In the genomic region with DNA sequence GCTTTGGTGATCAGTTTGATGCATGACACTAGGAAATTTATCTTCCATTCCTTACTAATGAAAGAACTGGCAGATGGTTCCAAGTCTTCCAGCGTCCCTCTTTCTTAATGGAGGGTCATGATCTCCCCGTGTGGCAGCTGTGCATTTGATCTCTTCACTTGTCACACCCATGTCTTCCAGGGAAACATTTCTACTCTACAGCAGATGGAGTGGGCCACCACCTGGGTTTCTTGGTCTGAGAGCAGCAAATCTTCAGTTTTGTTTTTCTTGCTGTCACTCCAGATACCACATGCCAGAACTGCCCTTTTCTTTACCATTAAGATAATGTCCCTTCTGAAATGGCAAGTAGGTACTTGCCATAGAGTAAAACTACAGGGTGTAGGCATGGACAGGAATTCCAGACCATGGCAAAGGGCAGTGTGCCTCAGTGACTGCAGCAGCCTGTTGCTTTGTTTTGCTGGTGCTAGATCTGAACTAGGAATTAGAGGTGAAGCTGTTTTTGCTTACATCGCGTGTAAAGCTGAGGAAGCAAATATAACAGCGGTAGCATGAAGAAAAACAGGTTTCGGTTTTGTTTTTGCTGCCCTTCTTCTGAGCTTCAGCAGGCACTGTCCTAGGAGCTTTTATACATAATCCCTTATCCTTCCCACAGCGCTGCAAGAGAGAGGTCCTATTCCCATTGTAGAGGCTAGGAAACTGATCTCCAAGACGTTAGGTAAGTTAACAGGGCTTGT, we compare ENCODE assay signal across 2 cellular contexts.
TF ChIP-seq lines count a peak whose summit lies in the region.

No MANE protein-coding gene starts in this region.

TF ChIP-seq in liver, 16 proteins besides CTCF, POLR2A, EP300 and RAD21:
- TF ChIP-seq, protein P1, sequence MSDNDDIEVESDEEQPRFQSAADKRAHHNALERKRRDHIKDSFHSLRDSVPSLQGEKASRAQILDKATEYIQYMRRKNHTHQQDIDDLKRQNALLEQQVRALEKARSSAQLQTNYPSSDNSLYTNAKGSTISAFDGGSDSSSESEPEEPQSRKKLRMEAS (IDR thresholded peaks at IDR 0.05): no peak
- TF ChIP-seq FOXA1 (IDR thresholded peaks at IDR 0.05): no peak
- TF ChIP-seq, protein P2, sequence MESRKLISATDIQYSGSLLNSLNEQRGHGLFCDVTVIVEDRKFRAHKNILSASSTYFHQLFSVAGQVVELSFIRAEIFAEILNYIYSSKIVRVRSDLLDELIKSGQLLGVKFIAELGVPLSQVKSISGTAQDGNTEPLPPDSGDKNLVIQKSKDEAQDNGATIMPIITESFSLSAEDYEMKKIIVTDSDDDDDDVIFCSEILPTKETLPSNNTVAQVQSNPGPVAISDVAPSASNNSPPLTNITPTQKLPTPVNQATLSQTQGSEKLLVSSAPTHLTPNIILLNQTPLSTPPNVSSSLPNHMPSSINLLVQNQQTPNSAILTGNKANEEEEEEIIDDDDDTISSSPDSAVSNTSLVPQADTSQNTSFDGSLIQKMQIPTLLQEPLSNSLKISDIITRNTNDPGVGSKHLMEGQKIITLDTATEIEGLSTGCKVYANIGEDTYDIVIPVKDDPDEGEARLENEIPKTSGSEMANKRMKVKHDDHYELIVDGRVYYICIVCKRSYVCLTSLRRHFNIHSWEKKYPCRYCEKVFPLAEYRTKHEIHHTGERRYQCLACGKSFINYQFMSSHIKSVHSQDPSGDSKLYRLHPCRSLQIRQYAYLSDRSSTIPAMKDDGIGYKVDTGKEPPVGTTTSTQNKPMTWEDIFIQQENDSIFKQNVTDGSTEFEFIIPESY (IDR thresholded peaks at IDR 0.05): no peak
- no peak for TF ChIP-seq JUND (IDR thresholded peaks at IDR 0.05)
- TF ChIP-seq SP1 (IDR thresholded peaks at IDR 0.05): no peak
- TF ChIP-seq NR2F2 (IDR thresholded peaks at IDR 0.05): no peak
- TF ChIP-seq RXRA (IDR thresholded peaks at IDR 0.05): no peak
- no peak for TF ChIP-seq TAF1 (conservative IDR thresholded peaks at IDR 0.05)
- no peak for TF ChIP-seq FOXA2 (IDR thresholded peaks at IDR 0.05)
- TF ChIP-seq, protein P3, sequence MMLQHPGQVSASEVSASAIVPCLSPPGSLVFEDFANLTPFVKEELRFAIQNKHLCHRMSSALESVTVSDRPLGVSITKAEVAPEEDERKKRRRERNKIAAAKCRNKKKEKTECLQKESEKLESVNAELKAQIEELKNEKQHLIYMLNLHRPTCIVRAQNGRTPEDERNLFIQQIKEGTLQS (IDR thresholded peaks at IDR 0.05): no peak
- no peak for TF ChIP-seq EGR1 (IDR thresholded peaks at IDR 0.05; ENCODE audit: low read depth in 2 of 2)
- TF ChIP-seq GABPA (IDR thresholded peaks at IDR 0.05 in 1 of 2, conservative IDR thresholded peaks at IDR 0.05 in 1 of 2): no peak
- TF ChIP-seq, protein P4, sequence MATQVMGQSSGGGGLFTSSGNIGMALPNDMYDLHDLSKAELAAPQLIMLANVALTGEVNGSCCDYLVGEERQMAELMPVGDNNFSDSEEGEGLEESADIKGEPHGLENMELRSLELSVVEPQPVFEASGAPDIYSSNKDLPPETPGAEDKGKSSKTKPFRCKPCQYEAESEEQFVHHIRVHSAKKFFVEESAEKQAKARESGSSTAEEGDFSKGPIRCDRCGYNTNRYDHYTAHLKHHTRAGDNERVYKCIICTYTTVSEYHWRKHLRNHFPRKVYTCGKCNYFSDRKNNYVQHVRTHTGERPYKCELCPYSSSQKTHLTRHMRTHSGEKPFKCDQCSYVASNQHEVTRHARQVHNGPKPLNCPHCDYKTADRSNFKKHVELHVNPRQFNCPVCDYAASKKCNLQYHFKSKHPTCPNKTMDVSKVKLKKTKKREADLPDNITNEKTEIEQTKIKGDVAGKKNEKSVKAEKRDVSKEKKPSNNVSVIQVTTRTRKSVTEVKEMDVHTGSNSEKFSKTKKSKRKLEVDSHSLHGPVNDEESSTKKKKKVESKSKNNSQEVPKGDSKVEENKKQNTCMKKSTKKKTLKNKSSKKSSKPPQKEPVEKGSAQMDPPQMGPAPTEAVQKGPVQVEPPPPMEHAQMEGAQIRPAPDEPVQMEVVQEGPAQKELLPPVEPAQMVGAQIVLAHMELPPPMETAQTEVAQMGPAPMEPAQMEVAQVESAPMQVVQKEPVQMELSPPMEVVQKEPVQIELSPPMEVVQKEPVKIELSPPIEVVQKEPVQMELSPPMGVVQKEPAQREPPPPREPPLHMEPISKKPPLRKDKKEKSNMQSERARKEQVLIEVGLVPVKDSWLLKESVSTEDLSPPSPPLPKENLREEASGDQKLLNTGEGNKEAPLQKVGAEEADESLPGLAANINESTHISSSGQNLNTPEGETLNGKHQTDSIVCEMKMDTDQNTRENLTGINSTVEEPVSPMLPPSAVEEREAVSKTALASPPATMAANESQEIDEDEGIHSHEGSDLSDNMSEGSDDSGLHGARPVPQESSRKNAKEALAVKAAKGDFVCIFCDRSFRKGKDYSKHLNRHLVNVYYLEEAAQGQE (IDR thresholded peaks at IDR 0.05): no peak
- no peak for TF ChIP-seq HNF4A (conservative IDR thresholded peaks at IDR 0.05)
- no peak for TF ChIP-seq YY1 (IDR thresholded peaks at IDR 0.05)
- no peak for TF ChIP-seq HNF4G (IDR thresholded peaks at IDR 0.05)

TF ChIP-seq in HepG2, 621 proteins besides CTCF, POLR2A, EP300 and RAD21:
- no peak for TF ChIP-seq ZNF660 (CRISPR knock-in tag; IDR thresholded peaks at IDR 0.05; ENCODE audit: borderline replicate concordance, low read depth)
- no peak for TF ChIP-seq ZBTB7B (CRISPR knock-in tag; IDR thresholded peaks at IDR 0.05)
- no peak for TF ChIP-seq NFIC (IDR thresholded peaks at IDR 0.05; ENCODE audit: low read length)
- TF ChIP-seq FOSL2 (CRISPR knock-in tag; IDR thresholded peaks at IDR 0.05): no peak
- no peak for TF ChIP-seq ZNF441 (CRISPR knock-in tag; IDR thresholded peaks at IDR 0.05; ENCODE audit: borderline replicate concordance)
- no peak for TF ChIP-seq KLF11 (CRISPR knock-in tag; IDR thresholded peaks at IDR 0.05)
- no peak for TF ChIP-seq ATRX (CRISPR knock-in tag; IDR thresholded peaks at IDR 0.05; ENCODE audit: borderline replicate concordance)
- no peak for TF ChIP-seq MLLT10 (CRISPR knock-in tag; IDR thresholded peaks at IDR 0.05)
- no peak for TF ChIP-seq THAP11 (CRISPR knock-in tag; IDR thresholded peaks at IDR 0.05)
- no peak for TF ChIP-seq GPN1 (CRISPR knock-in tag; IDR thresholded peaks at IDR 0.05; ENCODE audit: borderline replicate concordance)
- TF ChIP-seq ZNF558 (CRISPR knock-in tag; IDR thresholded peaks at IDR 0.05; ENCODE audit: borderline replicate concordance): no peak
